8 cellular contexts compared by ENCODE assay signal in the genomic region with DNA sequence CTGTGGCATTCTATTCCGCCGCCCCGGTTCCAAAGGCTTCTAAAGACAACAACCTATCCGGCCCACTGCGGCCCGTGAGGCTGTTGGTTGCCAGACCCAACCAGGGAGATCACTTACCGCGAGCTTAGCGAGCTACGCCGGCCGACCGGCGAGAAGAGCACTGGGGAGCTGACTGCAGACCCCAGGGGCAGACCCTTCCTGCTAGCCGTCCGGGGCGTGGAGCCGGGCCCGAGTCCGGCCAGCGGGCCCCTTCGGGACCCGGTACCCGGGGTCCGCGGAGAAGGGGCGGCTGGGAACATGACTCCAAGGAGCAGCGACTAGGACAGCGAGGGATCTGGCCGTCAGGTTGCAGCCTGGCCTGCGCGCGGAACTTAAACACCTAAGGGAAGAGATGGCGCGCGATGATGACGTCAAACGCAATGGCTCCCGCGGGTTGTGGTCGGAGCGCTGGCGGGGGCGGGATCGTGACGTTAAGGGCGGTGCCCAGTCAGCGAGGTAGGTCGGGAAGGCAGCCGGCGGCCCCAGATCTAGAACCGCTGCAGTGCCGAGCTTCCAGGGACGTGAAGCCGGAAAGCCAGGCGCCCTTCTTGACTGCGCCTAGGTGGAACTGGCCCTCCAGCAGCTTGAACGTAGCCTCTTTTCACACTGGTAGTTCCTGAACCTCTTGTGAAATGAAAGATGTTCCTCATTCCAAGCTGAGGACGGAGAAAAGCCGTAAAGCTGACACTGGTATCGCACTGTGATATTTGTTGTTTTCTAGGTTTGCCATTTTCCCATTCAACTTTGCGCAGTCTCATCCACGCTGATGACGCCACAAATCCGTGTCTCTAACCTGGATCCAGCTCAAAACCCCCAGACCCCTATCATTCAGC. TPM values are rescaled to one million over a fixed set of nuclear protein-coding genes. Genes with fewer than 3 reads are reported as not detected.
DNase-seq lines count a peak whose midpoint lies in the region; ATAC-seq and TF ChIP-seq lines count a peak whose summit lies in the region.

Gene NUP133 (minus strand): TSS at position 391 of the 872 bp plus-strand sequence. CDS start 92 bp downstream, at position 299.

- TF ChIP-seq POLR2A in Peyer's patch (IDR thresholded peaks at IDR 0.05) = peak; percentile 87 to 97

- peak within 1 kb of the TSS; percentile 85 for H2AFZ ChIP-seq in KMS-11 (ENCODE audit: low read depth)

- TF ChIP-seq CTCF in KMS-11 (conservative IDR thresholded peaks at IDR 0.05; ENCODE audit: low read depth, low read length) (no peak), Peyer's patch (IDR thresholded peaks at IDR 0.05) (no peak)

- no peaks in the 10 kb centered on the region for H4K20me1 ChIP-seq in KMS-11 (ENCODE audit: insufficient read depth)

- peak; percentile 96 for DNase-seq in DMS53 treated with DMSO at 0.1 percent for 48 hours (lab: John Stamatoyannopoulos, UW; ENCODE audit: unreplicated experiment)
- DNase-seq in Peyer's patch = peak; percentile 99 to 100 (median 100)
- peak; percentile 99 for DNase-seq in activated T-cell treated with anti-CD3 and anti-CD28 coated beads, Interleukin-2, amount 50 U/mL, for 48 hours
- DNase-seq in stimulated activated CD8-positive, alpha-beta memory T cell treated with anti-CD3 and anti-CD28 coated beads, Interleukin-7, amount 100 ng/mL, for 4 hours (ENCODE audit: low read depth in 2 of 2) = peak; percentile 97 to 98

- no peaks in the 10 kb centered on the region for H3K27me3 ChIP-seq in KMS-11 (ENCODE audit: insufficient read depth, low read depth)
- no peaks in the 10 kb centered on the region for H3K27me3 ChIP-seq in Peyer's patch
- no peaks in the 10 kb centered on the region for H3K27me3 ChIP-seq in muscle layer of duodenum (ENCODE audit: low read depth, low read length)

- H3K9me3 ChIP-seq in Peyer's patch (no peaks in the 10 kb centered on the region), muscle layer of duodenum (ENCODE audit: control insufficient read depth in 1 of 2, low read length in 2 of 2) (no peaks in the 10 kb centered on the region)

- peaks cover 17% of the 10 kb centered on the region for H3K4me1 ChIP-seq in KMS-11 (ENCODE audit: low read depth, poor library complexity, severe bottlenecking)
- H3K4me1 ChIP-seq in Peyer's patch = peaks cover 0 to 12% (median 2%) of the 10 kb centered on the region in 4 donors
- peaks cover 9 to 13% of the 10 kb centered on the region in 2 donors for H3K4me1 ChIP-seq in muscle layer of duodenum (ENCODE audit: control insufficient read depth in 1 of 2, insufficient read depth in 2 of 2, low read length in 2 of 2)

- H3K4me2 ChIP-seq in KMS-11 = peak within 1 kb of the TSS; percentile 52

- peak within 1 kb of the TSS; percentile 53 for H3K4me3 ChIP-seq in KMS-11 (IDR thresholded peaks at IDR 0.05; ENCODE audit: insufficient read depth, low read depth, low read length)
- peak within 1 kb of the TSS; percentile 75 to 94 (median 83) for H3K4me3 ChIP-seq in Peyer's patch
- H3K4me3 ChIP-seq in muscle layer of duodenum (ENCODE audit: low read depth in 1 of 2, low read length in 2 of 2) = peak within 1 kb of the TSS; percentile 96 to 97

- H3K79me2 ChIP-seq in KMS-11 (ENCODE audit: insufficient read depth, low read depth) = peaks cover 27% of the 10 kb centered on the region

- peak within 1 kb of the TSS; percentile 88 for H3K9ac ChIP-seq in KMS-11

- no peaks in the 10 kb centered on the region for H3K36me3 ChIP-seq in KMS-11 (ENCODE audit: insufficient read depth)
- peaks cover 0 to 2% (median 0%) of the 10 kb centered on the region in 3 donors for H3K36me3 ChIP-seq in Peyer's patch
- peaks cover 6 to 7% of the 10 kb centered on the region in 2 donors for H3K36me3 ChIP-seq in muscle layer of duodenum (ENCODE audit: control insufficient read depth in 1 of 2, insufficient read depth in 2 of 2, low read length in 2 of 2)

- peak within 1 kb of the TSS; percentile 86 for H3K27ac ChIP-seq in KMS-11
- peak within 1 kb of the TSS; percentile 89 to 94 (median 93) for H3K27ac ChIP-seq in Peyer's patch
- H3K27ac ChIP-seq in muscle layer of duodenum (ENCODE audit: low read length) = peak within 1 kb of the TSS; percentile 100

- peak; percentile 89 for ATAC-seq in GM21737 (IDR thresholded peaks at IDR 0.05; ENCODE audit: unreplicated experiment)
- peak; percentile 99 for ATAC-seq in esophagus mucosa

RNA-seq across cellular contexts. Expression of gene NUP133, which starts in this region (rescaled TPM):
- 10 to 100 TPM; 15.4 to 40.4 (median 25.5) TPM for total RNA-seq in Peyer's patch
- total RNA-seq in esophagus mucosa = 23.3 TPM

Comparison
In these comparisons a context has a peak if more than half of its experiments do, and no peak if none do; other contexts are left out.
1. Peak in every context shown above with its lines: DNase-seq, ATAC-seq, H3K4me3 ChIP-seq and H3K27ac ChIP-seq.